Comparison of ENCODE assay signal across 8 cellular contexts in genomic region chrX:65723706-65724105, GRCh38. TPM values are rescaled to one million over a fixed set of nuclear protein-coding genes. Genes with fewer than 3 reads are reported as not detected.
DNase-seq lines count a peak whose midpoint lies in the region; ATAC-seq lines count a peak whose summit lies in the region.

No MANE protein-coding gene starts in this region.

- H3K27ac Mint-ChIP-seq in activated naive CD8-positive, alpha-beta T cell treated with anti-CD3 and anti-CD28 coated beads, Interleukin-2, amount 10 ng/mL, durations not matched to agents 7 days and 5 days, result peak overlapping the region; percentile 89
- H3K27ac Mint-ChIP-seq in stimulated activated naive CD8-positive, alpha-beta T cell treated with anti-CD3 and anti-CD28 coated beads, Interleukin-15, amount 100 ng/mL, for 72 hours, result peak overlapping the region; percentile 52 to 78

- POLR2A ChIA-PET in activated naive CD8-positive, alpha-beta T cell treated with anti-CD3 and anti-CD28 coated beads, Interleukin-2, amount 10 ng/mL, durations not matched to agents 7 days and 5 days (lab: Charles Lee), result interaction anchor here (1.3 to 3.3 kb wide), 2 partner anchors 26 to 127 kb away, joined by 7 to 13 read pairs; no protein-coding TSS in a partner anchor

- peaks cover 49% of the 10 kb centered on the region for H3K36me3 Mint-ChIP-seq in activated naive CD8-positive, alpha-beta T cell treated with anti-CD3 and anti-CD28 coated beads, Interleukin-2, amount 10 ng/mL, durations not matched to agents 7 days and 5 days

- no peaks in the 10 kb centered on the region for H3K9me3 Mint-ChIP-seq in activated naive CD8-positive, alpha-beta T cell treated with anti-CD3 and anti-CD28 coated beads, Interleukin-2, amount 10 ng/mL, durations not matched to agents 7 days and 5 days
- H3K9me3 Mint-ChIP-seq in stimulated activated naive CD8-positive, alpha-beta T cell treated with anti-CD3 and anti-CD28 coated beads, Interleukin-15, amount 100 ng/mL, for 72 hours, result no peaks in the 10 kb centered on the region

- H3K4me3 Mint-ChIP-seq in activated naive CD8-positive, alpha-beta T cell treated with anti-CD3 and anti-CD28 coated beads, Interleukin-2, amount 10 ng/mL, durations not matched to agents 7 days and 5 days, result peak overlapping the region; percentile 66
- peak overlapping the region; percentile 21 to 64 for H3K4me3 Mint-ChIP-seq in stimulated activated naive CD8-positive, alpha-beta T cell treated with anti-CD3 and anti-CD28 coated beads, Interleukin-15, amount 100 ng/mL, for 72 hours

- intact Hi-C loops in head of caudate nucleus (cut with DNase I), result no loop called here

- ATAC-seq in HG03196 (IDR thresholded peaks at IDR 0.05; ENCODE audit: unreplicated experiment), result peak; percentile 69
- peak; percentile 84 for ATAC-seq in activated naive CD8-positive, alpha-beta T cell treated with anti-CD3 and anti-CD28 coated beads, Interleukin-2, amount 10 ng/mL, durations not matched to agents 7 days and 5 days (ENCODE audit: low read depth)
- peak; percentile 90 for ATAC-seq in stimulated activated naive CD8-positive, alpha-beta T cell treated with anti-CD3 and anti-CD28 coated beads, Interleukin-15, amount 100 ng/mL, for 72 hours

- peaks cover 71% of the 10 kb centered on the region for H3K4me1 Mint-ChIP-seq in activated naive CD8-positive, alpha-beta T cell treated with anti-CD3 and anti-CD28 coated beads, Interleukin-2, amount 10 ng/mL, durations not matched to agents 7 days and 5 days
- peaks cover 83% of the 10 kb centered on the region for H3K4me1 Mint-ChIP-seq in stimulated activated naive CD8-positive, alpha-beta T cell treated with anti-CD3 and anti-CD28 coated beads, Interleukin-15, amount 100 ng/mL, for 72 hours

- peak; percentile 5 for DNase-seq in stimulated activated CD4-positive, alpha-beta T cell treated with anti-CD3 and anti-CD28 coated beads, Interleukin-12 subunit alpha, Interleukin-12 subunit beta, amount 100 ng/mL, for 4 hours
- DNase-seq in stimulated activated CD4-positive, alpha-beta T cell treated with anti-CD3 and anti-CD28 coated beads, Interleukin-2, amount 100 ng/mL, for 48 hours, result no peak
- no peak for DNase-seq in activated naive CD8-positive, alpha-beta T cell treated with anti-CD3 and anti-CD28 coated beads, Interleukin-2, amount 10 ng/mL, durations not matched to agents 7 days and 5 days
- peak; percentile 31 to 51 for DNase-seq in stimulated activated naive CD8-positive, alpha-beta T cell treated with anti-CD3 and anti-CD28 coated beads, Interleukin-15, amount 100 ng/mL, for 72 hours
- DNase-seq in head of caudate nucleus, result no peak
- DNase-seq in occipital lobe (lab: John Stamatoyannopoulos, UW), result no peak
- DNase-seq in NCI-H2196 (lab: John Stamatoyannopoulos, UW; ENCODE audit: unreplicated experiment), result no peak

- H3K27me3 Mint-ChIP-seq in activated naive CD8-positive, alpha-beta T cell treated with anti-CD3 and anti-CD28 coated beads, Interleukin-2, amount 10 ng/mL, durations not matched to agents 7 days and 5 days, result no peaks in the 10 kb centered on the region
- no peaks in the 10 kb centered on the region for H3K27me3 Mint-ChIP-seq in stimulated activated naive CD8-positive, alpha-beta T cell treated with anti-CD3 and anti-CD28 coated beads, Interleukin-15, amount 100 ng/mL, for 72 hours

RNA-seq across cellular contexts. Expression of gene MSN, which starts 56.3 kb away (rescaled TPM):
- 100 to 1,000 TPM; 483 to 487 TPM for total RNA-seq in activated naive CD8-positive, alpha-beta T cell treated with anti-CD3 and anti-CD28 coated beads, Interleukin-2, amount 10 ng/mL, durations not matched to agents 7 days and 5 days
- 24.8 TPM for total RNA-seq in occipital lobe

Comparison
In these comparisons a context has a peak if more than half of its experiments do, and no peak if none do; other contexts are left out.
1. DNase-seq: peak in stimulated activated CD4-positive, alpha-beta T cell treated with anti-CD3 and anti-CD28 coated beads, Interleukin-12 subunit alpha, Interleukin-12 subunit beta, amount 100 ng/mL, for 4 hours (single experiment) and stimulated activated naive CD8-positive, alpha-beta T cell treated with anti-CD3 and anti-CD28 coated beads, Interleukin-15, amount 100 ng/mL, for 72 hours (2 of 2); none in stimulated activated CD4-positive, alpha-beta T cell treated with anti-CD3 and anti-CD28 coated beads, Interleukin-2, amount 100 ng/mL, for 48 hours (0 of 2), activated naive CD8-positive, alpha-beta T cell treated with anti-CD3 and anti-CD28 coated beads, Interleukin-2, amount 10 ng/mL, durations not matched to agents 7 days and 5 days (single experiment), head of caudate nucleus (0 of 42), occipital lobe (single experiment) and NCI-H2196 (single experiment).
2. RNA of gene MSN, which starts 56.3 kb away (total RNA-seq): 483 to 487 TPM in activated naive CD8-positive, alpha-beta T cell treated with anti-CD3 and anti-CD28 coated beads, Interleukin-2, amount 10 ng/mL, durations not matched to agents 7 days and 5 days; 24.8 TPM in occipital lobe (single experiment); every median in the first group is over 10 times any median in the second.
3. Peak in every context shown above with its lines, with median percentiles within 50 percentile points of each other: ATAC-seq.